In the genomic region with DNA sequence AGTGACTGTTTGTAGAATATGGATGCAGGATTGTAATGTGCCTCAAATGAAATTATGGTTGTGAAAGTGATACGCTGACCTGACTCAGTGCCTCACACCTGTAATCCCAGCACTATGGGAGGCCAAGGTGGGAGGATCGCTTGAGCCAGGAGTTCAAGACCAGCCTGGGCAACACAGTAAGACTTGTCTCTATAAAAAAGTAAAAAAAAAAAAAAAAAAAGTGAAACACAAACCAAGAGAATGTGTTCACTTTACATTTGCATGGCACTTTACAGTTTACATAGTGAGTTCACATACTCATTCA, we compare ENCODE assay signal across 10 cellular contexts. TPM values are rescaled to one million over a fixed set of nuclear protein-coding genes. Genes with fewer than 3 reads are reported as not detected.
A peak's percentile ranks its signal among the peaks of the same experiment; 100 is the strongest.
DNase-seq lines count a peak whose midpoint lies in the region; ATAC-seq and TF ChIP-seq lines count a peak whose summit lies in the region.
"Had no signal": no experiment of that assay in that cellular context is flagged by ENCODE, and none has a peak within 500 bp of the region (broad histone marks: within the 10 kb centered on the region; RNA-seq: fewer than 3 reads in every experiment).

No MANE protein-coding gene starts in this region.

- TF ChIP-seq CTCF in GM06990 (IDR thresholded peaks at IDR 0.05; ENCODE audit: insufficient read depth, low read length, poor library complexity, severe bottlenecking) (no peak), WI38 (IDR thresholded peaks at IDR 0.05; ENCODE audit: low read depth, low read length) (no peak), esophagus squamous epithelium (IDR thresholded peaks at IDR 0.05) (no peak), psoas muscle (IDR thresholded peaks at IDR 0.05) (no peak), progenitor cell of endocrine pancreas (IDR thresholded peaks at IDR 0.05; ENCODE audit: unreplicated experiment) (no peak)

- H3K4me3 ChIP-seq in GM06990 (replicated peaks; ENCODE audit: low read depth, low read length) (peak overlapping the region; percentile 89), WI38 (ENCODE audit: low read depth, low read length) (peak overlapping the region; percentile 70), esophagus squamous epithelium (peak overlapping the region in 3 of 4 donors; percentile 24 to 96 (median 93)), psoas muscle (peak overlapping the region; percentile 89)

- no peak for TF ChIP-seq POLR2A in esophagus squamous epithelium (IDR thresholded peaks at IDR 0.05)

- no peak overlapping the region for H3K4me3 Mint-ChIP-seq in progenitor cell of endocrine pancreas (ENCODE audit: low read depth)

- H3K36me3 Mint-ChIP-seq in progenitor cell of endocrine pancreas (ENCODE audit: insufficient read depth), result peaks cover 2% of the 10 kb centered on the region

- no peak overlapping the region for H3K27ac Mint-ChIP-seq in progenitor cell of endocrine pancreas

- peaks cover 87% of the 10 kb centered on the region for H3K27me3 Mint-ChIP-seq in progenitor cell of endocrine pancreas

- H3K4me1 ChIP-seq in esophagus squamous epithelium (peaks cover 37 to 85% (median 39%) of the 10 kb centered on the region in 3 donors), psoas muscle (peaks cover 35% of the 10 kb centered on the region)

- intact Hi-C loops in esophagus squamous epithelium (cut with DNase I), result loop anchor here (5.0 kb wide), 1 partner anchor 33 kb away; no protein-coding TSS in a partner anchor
- intact Hi-C loops in psoas muscle (cut with DNase I), result loop anchor here (1.0 to 2.0 kb wide), 2 partner anchors 34 to 131 kb away; partner anchors contain the start of gene TP53BP2 (in 1 of the 2)

- H3K27ac ChIP-seq in esophagus squamous epithelium, result peak overlapping the region; percentile 98 to 99 (median 99)
- peak overlapping the region; percentile 96 for H3K27ac ChIP-seq in psoas muscle

- WGBS in esophagus squamous epithelium, 2 donors, result 71 to 73% methylated on average over 2 of the region's 2 CpGs
- 71 to 93% (median 79%) methylated on average over 2 of the region's 2 CpGs for WGBS in psoas muscle, 3 donors

- H3K9me3 ChIP-seq in esophagus squamous epithelium, result no peaks in the 10 kb centered on the region
- no peaks in the 10 kb centered on the region for H3K9me3 ChIP-seq in psoas muscle

- DNase-seq in GM06990 (ENCODE audit: extremely low read depth, insufficient read length) (no peak), esophagus squamous epithelium (lab: John Stamatoyannopoulos, UW) (no peak), psoas muscle (no peak), NCI-H69 (lab: John Stamatoyannopoulos, UW) (no peak), progenitor cell of endocrine pancreas (ENCODE audit: low spot score, unreplicated experiment) (no peak)
- DNase-seq: NCI-H187 treated with DMSO at 0.1 percent for 48 hours, Right ventricle myocardium superior had no signal

- peaks cover 34% of the 10 kb centered on the region for H3K4me1 Mint-ChIP-seq in progenitor cell of endocrine pancreas (ENCODE audit: low read depth)

- H3K27me3 ChIP-seq in GM06990 (replicated peaks; ENCODE audit: control insufficient read depth, insufficient read depth, low read length) (no peaks in the 10 kb centered on the region), esophagus squamous epithelium (no peaks in the 10 kb centered on the region), psoas muscle (ENCODE audit: insufficient read depth in 3 of 3, low read length in 2 of 3) (no peaks in the 10 kb centered on the region)

- H3K9me3 Mint-ChIP-seq in progenitor cell of endocrine pancreas (ENCODE audit: low read depth), result no peaks in the 10 kb centered on the region

- H3K36me3 ChIP-seq in GM06990 (ENCODE audit: control insufficient read depth, insufficient read depth, low read length) (peaks cover 2% of the 10 kb centered on the region), esophagus squamous epithelium (peaks cover 9 to 32% (median 10%) of the 10 kb centered on the region in 3 donors), psoas muscle (ENCODE audit: insufficient read depth in 1 of 2, low read depth in 1 of 2) (peaks cover 7 to 27% of the 10 kb centered on the region in 2 donors)

- ATAC-seq in psoas muscle, result no peak
- ATAC-seq in GM19351 (IDR thresholded peaks at IDR 0.05; ENCODE audit: unreplicated experiment), result no peak
- ATAC-seq in esophagus mucosa, result no peak

RNA-seq across cellular contexts. Expression of gene CAPN2, which starts 2.0 kb away (rescaled TPM):
- total RNA-seq in esophagus squamous epithelium (100 to 1,000 TPM; 145 to 234 (median 177) TPM), psoas muscle (100 to 1,000 TPM in 3 of 4 donors, 10 to 100 TPM in 1; 77.1 to 151 (median 105) TPM), progenitor cell of endocrine pancreas (20.3 and 33.8 TPM in 2 replicates), esophagus mucosa (171 TPM)
- 100 to 1,000 TPM in 1 of 3 donors, 10 to 100 TPM in 2; 47.6 to 157 (median 73.2) TPM for polyA plus RNA-seq in psoas muscle

RNA-seq across cellular contexts. Expression of gene CAPN8, which starts 48.9 kb away (rescaled TPM):
- total RNA-seq in esophagus squamous epithelium (1 to 10 TPM in 1 of 4 donors, under 1 TPM in 2, not detected in 1; 0.26 to 1.1 (median 0.57) TPM), psoas muscle (1 to 10 TPM in 2 of 4 donors, under 1 TPM in 1, not detected in 1; 0.78 to 5.4 (median 2.1) TPM), progenitor cell of endocrine pancreas (1.3 and 2.2 TPM in 2 replicates), esophagus mucosa (1.2 TPM)
- polyA plus RNA-seq in psoas muscle, result under 1 TPM in 2 of 3 donors, not detected in 1; 0.04 to 0.09 TPM
- total RNA-seq: Right ventricle myocardium superior had no signal
